Comparison of ENCODE assay signal across 8 cellular contexts in genomic region chr1:121401375-121401955, GRCh38.
DNase-seq lines count a peak whose midpoint lies in the region; ATAC-seq and TF ChIP-seq lines count a peak whose summit lies in the region.
"Not testable (repeated sequence)": the region's sequence is repeated elsewhere in the genome, so short reads cannot be mapped to it uniquely, and the experiment has no call there.

No MANE protein-coding gene starts in this region.

- not testable (repeated sequence) for H3K9me3 ChIP-seq in NT2/D1 (ENCODE audit: insufficient read depth, low read length); ectodermal cell (ENCODE audit: control insufficient read depth, low read length); iPS-18a (ENCODE audit: control insufficient read depth, low read depth, low read length); suprapubic skin

- not testable (repeated sequence) for ATAC-seq in GM23338

- TF ChIP-seq POLR2A in suprapubic skin (IDR thresholded peaks at IDR 0.05) = not testable (repeated sequence)

- peak overlapping the region; percentile 83; the same call in 1 of the 2 replicates for H2AFZ ChIP-seq in GM23338

- peak overlapping the region; percentile 79 for H3K4me2 ChIP-seq in GM23338

- H3K27ac Mint-ChIP-seq in GM23338 (peak overlapping the region; percentile 95), neural crest cell (ENCODE audit: unreplicated experiment) (peak overlapping the region; percentile 3)
- peak overlapping the region; percentile 21 for H3K27ac Mint-ChIP-seq in activated CD4-positive, alpha-beta T cell treated with anti-CD3 and anti-CD28 coated beads, Interleukin-2, amount 10 ng/mL, durations not matched to agents 24 days and 14 days
- H3K27ac Mint-ChIP-seq in activated naive CD4-positive, alpha-beta T cell treated with anti-CD3 and anti-CD28 coated beads for 36 hours = not testable (repeated sequence)

- H3K36me3 Mint-ChIP-seq in GM23338 (ENCODE audit: low read depth) (peaks cover 23% of the 10 kb centered on the region), neural crest cell (ENCODE audit: low read depth) (peaks cover 17% of the 10 kb centered on the region)
- peaks cover 17% of the 10 kb centered on the region for H3K36me3 Mint-ChIP-seq in activated CD4-positive, alpha-beta T cell treated with anti-CD3 and anti-CD28 coated beads, Interleukin-2, amount 10 ng/mL, durations not matched to agents 24 days and 14 days (ENCODE audit: low read depth)
- H3K36me3 Mint-ChIP-seq in activated naive CD4-positive, alpha-beta T cell treated with anti-CD3 and anti-CD28 coated beads for 36 hours (ENCODE audit: low read depth) = peaks cover 15% of the 10 kb centered on the region

- CTCF ChIA-PET in activated naive CD4-positive, alpha-beta T cell treated with anti-CD3 and anti-CD28 coated beads for 36 hours (lab: Charles Lee) = not testable (repeated sequence)

- intact Hi-C loops in activated CD4-positive, alpha-beta T cell treated with anti-CD3 and anti-CD28 coated beads, Interleukin-2, amount 10 ng/mL, durations not matched to agents 24 days and 14 days (cut with micrococcal nuclease) = not testable (repeated sequence)
- intact Hi-C loops in activated naive CD4-positive, alpha-beta T cell treated with anti-CD3 and anti-CD28 coated beads for 36 hours (cut with micrococcal nuclease) = loop anchor here (10.0 kb wide), 1 partner anchor 53 kb away; no protein-coding TSS in a partner anchor

- peak overlapping the region; percentile 61; the same call in 1 of the 2 replicates for H3K27ac ChIP-seq in GM23338 (ENCODE audit: low read depth)
- not testable (repeated sequence) for H3K27ac ChIP-seq in ectodermal cell (ENCODE audit: insufficient read depth, low read depth, low read length, poor library complexity, severe bottlenecking); iPS-18a (ENCODE audit: low read length); suprapubic skin

- H3K4me3 ChIP-seq in GM23338 (peak overlapping the region; percentile 63), NT2/D1 (ENCODE audit: insufficient read length, low read depth) (peak overlapping the region; percentile 50), ectodermal cell (ENCODE audit: insufficient read depth, low read depth, low read length) (peak overlapping the region; percentile 16), iPS-18a (ENCODE audit: low read length) (peak overlapping the region; percentile 52), suprapubic skin (peak overlapping the region; percentile 27)

- peak overlapping the region; percentile 64 for H3K4me3 Mint-ChIP-seq in GM23338
- peak overlapping the region; percentile 31 for H3K4me3 Mint-ChIP-seq in activated CD4-positive, alpha-beta T cell treated with anti-CD3 and anti-CD28 coated beads, Interleukin-2, amount 10 ng/mL, durations not matched to agents 24 days and 14 days
- H3K4me3 Mint-ChIP-seq in activated naive CD4-positive, alpha-beta T cell treated with anti-CD3 and anti-CD28 coated beads for 36 hours = peak overlapping the region; percentile 43
- peak overlapping the region; percentile 42 for H3K4me3 Mint-ChIP-seq in neural crest cell

- H3K27me3 ChIP-seq in GM23338 (ENCODE audit: insufficient read depth) = peaks cover 26% of the 10 kb centered on the region
- H3K27me3 ChIP-seq in NT2/D1 (ENCODE audit: insufficient read depth, insufficient read length); ectodermal cell (ENCODE audit: control insufficient read depth, insufficient read depth, low read length, poor library complexity, severe bottlenecking); suprapubic skin: not testable (repeated sequence)
- peaks cover 10% of the 10 kb centered on the region for H3K27me3 ChIP-seq in iPS-18a (ENCODE audit: control insufficient read depth, insufficient read depth, low read length)

- not testable (repeated sequence) for H3K4me1 ChIP-seq in GM23338 (ENCODE audit: insufficient read depth); NT2/D1 (ENCODE audit: insufficient read depth, insufficient read length); ectodermal cell (ENCODE audit: control insufficient read depth, insufficient read depth, low read length); iPS-18a (ENCODE audit: control insufficient read depth, low read depth, low read length); suprapubic skin

- H3K79me2 ChIP-seq in GM23338 (replicated peaks; ENCODE audit: insufficient read depth) = not testable (repeated sequence)

- H3K9ac ChIP-seq in NT2/D1 (ENCODE audit: insufficient read length, low read depth) = not testable (repeated sequence)
- H3K9ac ChIP-seq in iPS-18a (ENCODE audit: low read length) = peak overlapping the region; percentile 53

- H3K4me1 Mint-ChIP-seq in GM23338 = peaks cover 10% of the 10 kb centered on the region
- peaks cover 14% of the 10 kb centered on the region for H3K4me1 Mint-ChIP-seq in activated CD4-positive, alpha-beta T cell treated with anti-CD3 and anti-CD28 coated beads, Interleukin-2, amount 10 ng/mL, durations not matched to agents 24 days and 14 days
- peaks cover 16% of the 10 kb centered on the region for H3K4me1 Mint-ChIP-seq in activated naive CD4-positive, alpha-beta T cell treated with anti-CD3 and anti-CD28 coated beads for 36 hours (ENCODE audit: low read depth)
- H3K4me1 Mint-ChIP-seq in neural crest cell = peaks cover 17% of the 10 kb centered on the region

- not testable (repeated sequence) for H3F3A ChIP-seq in GM23338 (replicated peaks; ENCODE audit: low read depth)

- H4K20me1 ChIP-seq in GM23338 (replicated peaks; ENCODE audit: insufficient read depth) = not testable (repeated sequence)

- 25 to 30% methylated on average over 19 to 24 of the region's 26 CpGs for WGBS in ectodermal cell, 2 experiments
- WGBS in suprapubic skin = 63% methylated on average over 22 of the region's 26 CpGs

- TF ChIP-seq CTCF in GM23338 (conservative IDR thresholded peaks at IDR 0.05; ENCODE audit: low read depth in 2 of 2); neural crest cell (conservative IDR thresholded peaks at IDR 0.05); suprapubic skin (IDR thresholded peaks at IDR 0.05): not testable (repeated sequence)

- H3K9me3 Mint-ChIP-seq in GM23338 = peaks cover 33% of the 10 kb centered on the region
- peaks cover 16% of the 10 kb centered on the region for H3K9me3 Mint-ChIP-seq in activated CD4-positive, alpha-beta T cell treated with anti-CD3 and anti-CD28 coated beads, Interleukin-2, amount 10 ng/mL, durations not matched to agents 24 days and 14 days
- H3K9me3 Mint-ChIP-seq in activated naive CD4-positive, alpha-beta T cell treated with anti-CD3 and anti-CD28 coated beads for 36 hours = peaks cover 19% of the 10 kb centered on the region
- H3K9me3 Mint-ChIP-seq in neural crest cell = peaks cover 17% of the 10 kb centered on the region

- H3K27me3 Mint-ChIP-seq in GM23338 (ENCODE audit: insufficient read depth, low read depth, poor library complexity) (peaks cover 21% of the 10 kb centered on the region), neural crest cell (ENCODE audit: low read depth) (peaks cover 14% of the 10 kb centered on the region)
- H3K27me3 Mint-ChIP-seq in activated CD4-positive, alpha-beta T cell treated with anti-CD3 and anti-CD28 coated beads, Interleukin-2, amount 10 ng/mL, durations not matched to agents 24 days and 14 days = not testable (repeated sequence)
- H3K27me3 Mint-ChIP-seq in activated naive CD4-positive, alpha-beta T cell treated with anti-CD3 and anti-CD28 coated beads for 36 hours (ENCODE audit: low read depth) = peaks cover 18% of the 10 kb centered on the region

- DNase-seq in GM23338 (ENCODE audit: low spot score); NT2/D1 (ENCODE audit: low read depth, low spot score); activated CD4-positive, alpha-beta T cell treated with anti-CD3 and anti-CD28 coated beads, Interleukin-2, amount 10 ng/mL, durations not matched to agents 24 days and 14 days; activated naive CD4-positive, alpha-beta T cell treated with anti-CD3 and anti-CD28 coated beads for 36 hours; neural crest cell (ENCODE audit: low read depth, low spot score); suprapubic skin (ENCODE audit: low spot score in 2 of 2): not testable (repeated sequence)

- not testable (repeated sequence) for H3K36me3 ChIP-seq in GM23338 (ENCODE audit: insufficient read depth); NT2/D1 (ENCODE audit: insufficient read depth, insufficient read length, low read length); ectodermal cell (ENCODE audit: control insufficient read depth, insufficient read depth, low read length); iPS-18a (ENCODE audit: control insufficient read depth, low read depth, low read length); suprapubic skin

- H3K9me2 ChIP-seq in GM23338 (ENCODE audit: insufficient read depth) = not testable (repeated sequence)

- TF ChIP-seq EP300 in suprapubic skin (IDR thresholded peaks at IDR 0.05) = not testable (repeated sequence)
